ENCODE assay signal across 9 cellular contexts in the genomic region with DNA sequence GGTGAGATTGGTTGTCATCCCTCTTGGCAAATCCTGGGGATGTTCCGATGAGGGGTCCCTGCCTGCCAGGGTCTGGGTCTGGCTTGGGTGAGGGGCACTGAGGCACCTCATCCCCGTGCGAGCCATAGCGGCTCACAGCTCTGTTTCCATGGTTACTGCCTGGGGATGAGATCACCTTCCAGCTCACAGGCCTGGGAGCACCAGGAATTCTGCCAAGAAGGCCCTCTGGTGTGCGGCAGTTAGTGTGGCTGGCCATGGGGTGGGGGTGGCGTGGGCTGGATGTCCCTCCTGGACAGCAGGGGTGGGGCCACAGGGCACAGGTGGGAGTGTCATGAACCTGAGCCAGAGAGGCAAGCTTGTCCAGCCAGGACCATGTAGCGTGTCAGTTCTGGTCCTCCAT.
DNase-seq lines count a peak whose midpoint lies in the region; ATAC-seq and TF ChIP-seq lines count a peak whose summit lies in the region.
"Had no signal": no experiment of that assay in that cellular context is flagged by ENCODE, and none has a peak within 500 bp of the region (broad histone marks: within the 10 kb centered on the region; RNA-seq: fewer than 3 reads in every experiment).

No MANE protein-coding gene starts in this region.

- no peak overlapping the region for H3K27ac ChIP-seq in coronary artery
- H3K27ac ChIP-seq: neutrophil had no signal

- H3K4me3 ChIP-seq in coronary artery = no peak overlapping the region

- peak; percentile 40 for DNase-seq in GOT3 (lab: John Stamatoyannopoulos, UW)
- peak; percentile 24 for DNase-seq in NCI-H2171 (lab: John Stamatoyannopoulos, UW)
- peak; percentile 53 for DNase-seq in coronary artery (ENCODE audit: low spot score)
- peak; percentile 1 for DNase-seq in pons (ENCODE audit: low spot score)
- DNase-seq: activated T-cell treated with anti-CD3 and anti-CD28 coated beads, Interleukin-2, amount 50 U/mL, for 1 hour had no signal

- no peak for TF ChIP-seq CTCF in coronary artery (IDR thresholded peaks at IDR 0.05)

- ATAC-seq in GM19397 (IDR thresholded peaks at IDR 0.05; ENCODE audit: unreplicated experiment) = no peak
- no peak for ATAC-seq in HG03196 (IDR thresholded peaks at IDR 0.05; ENCODE audit: unreplicated experiment)
- no peak for ATAC-seq in HG02642 (IDR thresholded peaks at IDR 0.05; ENCODE audit: poor library complexity, unreplicated experiment)

Comparison
In these comparisons a context has a peak if more than half of its experiments do, and no peak if none do; other contexts are left out.
1. DNase-seq: peak in every context shown above with its lines; median percentile 53 in coronary artery; 40 in GOT3; 24 in NCI-H2171; 1 in pons.